ENCODE assay signal across 24 cellular contexts in the genomic region with DNA sequence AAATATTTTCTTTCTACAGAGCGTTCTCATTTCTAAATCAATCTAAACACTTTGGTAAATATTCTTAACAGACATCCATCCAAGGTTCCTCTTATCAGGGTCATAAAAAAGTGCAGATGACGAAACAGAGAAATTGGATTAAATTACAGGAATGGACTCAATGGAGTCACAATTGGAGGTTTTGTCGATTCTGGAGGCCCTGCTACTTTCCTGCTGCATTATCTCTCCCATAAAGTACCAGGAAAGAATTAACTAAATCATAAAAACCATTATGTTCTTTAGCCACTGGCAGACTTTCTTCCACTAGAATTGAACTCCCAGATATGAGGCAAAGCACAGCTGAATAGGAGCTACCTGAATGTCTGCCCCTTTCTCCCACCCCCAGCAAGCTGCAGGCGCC.
DNase-seq lines count a peak whose midpoint lies in the region; ATAC-seq, FAIRE-seq and TF ChIP-seq lines count a peak whose summit lies in the region.
"Had no signal": no experiment of that assay in that cellular context is flagged by ENCODE, and none has a peak within 500 bp of the region (broad histone marks: within the 10 kb centered on the region; RNA-seq: fewer than 3 reads in every experiment).

No MANE protein-coding gene starts in this region.

- CTCF ChIA-PET in SK-N-SH (lab: Yijun Ruan, JAX): interaction anchor here (0.7 to 1.4 kb wide), 4 partner anchors 235 to 1793 kb away, joined by 3 read pairs; no protein-coding TSS in a partner anchor

- no peak for FAIRE-seq in H54 (lab: Jason Lieb, UNC)
- FAIRE-seq: GM18507 had no signal

- peak in 1 of 2 experiments; percentile 60; a peak in 1 of 4 replicates for TF ChIP-seq EP300 in SK-N-SH (IDR thresholded peaks at IDR 0.05; ENCODE audit: borderline replicate concordance in 1 of 2, low read depth in 1 of 2, low read length in 1 of 2)

- TF ChIP-seq CTCF in SK-N-SH (IDR thresholded peaks at IDR 0.05) (no peak), neural progenitor cell (IDR thresholded peaks at IDR 0.05) (no peak)

- POLR2A ChIA-PET in SK-N-SH (lab: Yijun Ruan, JAX): no interaction called here

- no peak for ATAC-seq in activated T-cell treated with anti-CD3 and anti-CD28 coated beads, Interleukin-2, amount 50 U/mL, for 72 hours (replicated peaks in 1 of 2)
- ATAC-seq in stimulated activated naive B cell treated with anti-CD40 and anti-IgM and Interleukin-4, amounts not matched to agents 10 μg/mL and 1 μg/mL and 100 μg/mL, for 72 hours (replicated peaks): no peak
- ATAC-seq: activated CD4-positive, alpha-beta T cell treated with anti-CD3 and anti-CD28 coated beads for 36 hours; gastrocnemius medialis; HCT116; natural killer cell; Panc1; right lobe of liver had no signal

- H3K79me2 ChIP-seq in SK-N-SH (ENCODE audit: insufficient read depth) (no peaks in the 10 kb centered on the region), neural progenitor cell (ENCODE audit: low read depth) (no peaks in the 10 kb centered on the region)
- H3K79me2 ChIP-seq: parathyroid adenoma had no signal

- H3K27ac ChIP-seq in SK-N-SH (ENCODE audit: low read depth in 2 of 2, low read length in 1 of 2) (peak overlapping the region; percentile 30 to 98; a peak in 3 of 4 replicates), neural progenitor cell (no peak overlapping the region)
- H3K27ac ChIP-seq: C4-2B, gastrocnemius medialis, parathyroid adenoma, right lobe of liver, upper lobe of right lung had no signal

- H3K4me1 Mint-ChIP-seq in activated T-cell treated with anti-CD3 and anti-CD28 coated beads, Interleukin-2, amount 50 U/mL, for 72 hours (ENCODE audit: low read depth): no peaks in the 10 kb centered on the region
- H3K4me1 Mint-ChIP-seq in neural progenitor cell: peaks cover 42% of the 10 kb centered on the region
- H3K4me1 Mint-ChIP-seq in stimulated activated naive B cell treated with anti-CD40 and anti-IgM and Interleukin-4, amounts not matched to agents 10 μg/mL and 1 μg/mL and 100 μg/mL, for 72 hours: no peaks in the 10 kb centered on the region
- H3K4me1 Mint-ChIP-seq: IgD-negative memory B cell, natural killer cell had no signal

- no peak overlapping the region for H3K4me3 ChIP-seq in SK-N-SH (ENCODE audit: low read depth in 2 of 2, low read length in 1 of 2)
- H3K4me3 ChIP-seq in neural progenitor cell: no peak overlapping the region
- H3K4me3 ChIP-seq: gastrocnemius medialis, right lobe of liver, upper lobe of right lung had no signal

- H3K4me3 Mint-ChIP-seq in activated T-cell treated with anti-CD3 and anti-CD28 coated beads, Interleukin-2, amount 50 U/mL, for 72 hours: no peak overlapping the region
- H3K4me3 Mint-ChIP-seq in neural progenitor cell: peak overlapping the region; percentile 33
- H3K4me3 Mint-ChIP-seq in stimulated activated naive B cell treated with anti-CD40 and anti-IgM and Interleukin-4, amounts not matched to agents 10 μg/mL and 1 μg/mL and 100 μg/mL, for 72 hours: no peak overlapping the region
- H3K4me3 Mint-ChIP-seq: activated CD4-positive, alpha-beta T cell treated with anti-CD3 and anti-CD28 coated beads for 36 hours; IgD-negative memory B cell; natural killer cell had no signal

- no peaks in the 10 kb centered on the region for H3K27me3 ChIP-seq in SK-N-SH (ENCODE audit: insufficient read depth)
- H3K27me3 ChIP-seq in neural progenitor cell: no peaks in the 10 kb centered on the region
- H3K27me3 ChIP-seq: gastrocnemius medialis, right lobe of liver, upper lobe of right lung had no signal

- WGBS in SK-N-SH (ENCODE audit: low lambda C conversion rate): 66% methylated on average over 4 of the region's 4 CpGs

- peaks cover 5% of the 10 kb centered on the region for H3K27me3 Mint-ChIP-seq in activated T-cell treated with anti-CD3 and anti-CD28 coated beads, Interleukin-2, amount 50 U/mL, for 72 hours (ENCODE audit: low read depth)
- peaks cover 22% of the 10 kb centered on the region for H3K27me3 Mint-ChIP-seq in neural progenitor cell (ENCODE audit: insufficient read depth, low read depth)
- no peaks in the 10 kb centered on the region for H3K27me3 Mint-ChIP-seq in stimulated activated naive B cell treated with anti-CD40 and anti-IgM and Interleukin-4, amounts not matched to agents 10 μg/mL and 1 μg/mL and 100 μg/mL, for 72 hours
- H3K27me3 Mint-ChIP-seq: activated CD4-positive, alpha-beta T cell treated with anti-CD3 and anti-CD28 coated beads for 36 hours; IgD-negative memory B cell had no signal

- peaks cover 14 to 48% of the 10 kb centered on the region in 2 experiments; a peak in 2 of 4 replicates for H3K4me1 ChIP-seq in SK-N-SH (ENCODE audit: control insufficient read depth in 1 of 2, insufficient read depth in 2 of 2, low read depth in 1 of 2, low read length in 1 of 2)
- peaks cover 22% of the 10 kb centered on the region for H3K4me1 ChIP-seq in neural progenitor cell
- H3K4me1 ChIP-seq: Caco-2, gastrocnemius medialis, right lobe of liver, upper lobe of right lung had no signal

- H4K20me1 ChIP-seq in SK-N-SH (ENCODE audit: insufficient read depth) (no peaks in the 10 kb centered on the region), neural progenitor cell (ENCODE audit: low read depth) (no peaks in the 10 kb centered on the region)

- H2AFZ ChIP-seq in SK-N-SH (ENCODE audit: low read depth) (no peak overlapping the region), neural progenitor cell (replicated peaks) (no peak overlapping the region)

- H3K36me3 Mint-ChIP-seq in activated T-cell treated with anti-CD3 and anti-CD28 coated beads, Interleukin-2, amount 50 U/mL, for 72 hours (ENCODE audit: insufficient read depth in 2 of 2): no peaks in the 10 kb centered on the region
- H3K36me3 Mint-ChIP-seq in neural progenitor cell: no peaks in the 10 kb centered on the region
- H3K36me3 Mint-ChIP-seq in stimulated activated naive B cell treated with anti-CD40 and anti-IgM and Interleukin-4, amounts not matched to agents 10 μg/mL and 1 μg/mL and 100 μg/mL, for 72 hours: no peaks in the 10 kb centered on the region
- H3K36me3 Mint-ChIP-seq: IgD-negative memory B cell had no signal

- no peak for DNase-seq in activated T-cell treated with anti-CD3 and anti-CD28 coated beads, Interleukin-2, amount 50 U/mL, for 72 hours
- no peak for DNase-seq in activated T-cell treated with anti-CD3 and anti-CD28 coated beads, Interleukin-2, amount 50 U/mL, for 48 hours
- DNase-seq in NCI-H146 (lab: John Stamatoyannopoulos, UW) (peak; percentile 56), SK-N-SH (no peak), neural progenitor cell (ENCODE audit: low spot score) (no peak), H54 (ENCODE audit: insufficient read length, low spot score) (no peak)
- no peak for DNase-seq in stimulated activated naive B cell treated with anti-CD40 and anti-IgM and Interleukin-4, amounts not matched to agents 10 μg/mL and 1 μg/mL and 100 μg/mL, for 72 hours
- DNase-seq: activated CD4-positive, alpha-beta T cell treated with anti-CD3 and anti-CD28 coated beads for 36 hours; activated gamma-delta T cell treated with Interleukin-2 at 50 U/mL for 16 hours; activated T-cell treated with anti-CD3 and anti-CD28 coated beads, Interleukin-2, amount 50 U/mL, for 1 hour; Caco-2; gastrocnemius medialis; natural killer cell; right lobe of liver; stimulated activated CD4-positive, alpha-beta T cell treated with anti-CD3 and anti-CD28 coated beads, Interleukin-12 subunit alpha, Interleukin-12 subunit beta, amount 100 ng/mL, for 4 hours; stimulated activated CD4-positive, alpha-beta T cell treated with anti-CD3 and anti-CD28 coated beads, Interleukin-4, amount 100 ng/mL, for 1 hour; T-helper 2 cell had no signal

- no peaks in the 10 kb centered on the region for H3K9me3 ChIP-seq in SK-N-SH
- no peaks in the 10 kb centered on the region for H3K9me3 ChIP-seq in neural progenitor cell (ENCODE audit: low read depth)
- H3K9me3 ChIP-seq: Caco-2, gastrocnemius medialis, right lobe of liver, upper lobe of right lung had no signal

- H3K9me3 Mint-ChIP-seq in activated T-cell treated with anti-CD3 and anti-CD28 coated beads, Interleukin-2, amount 50 U/mL, for 72 hours: no peaks in the 10 kb centered on the region
- peaks cover 5% of the 10 kb centered on the region for H3K9me3 Mint-ChIP-seq in neural progenitor cell
- peaks cover 0 to 2% of the 10 kb centered on the region in 2 donors for H3K9me3 Mint-ChIP-seq in stimulated activated naive B cell treated with anti-CD40 and anti-IgM and Interleukin-4, amounts not matched to agents 10 μg/mL and 1 μg/mL and 100 μg/mL, for 72 hours

- TF ChIP-seq RAD21 in SK-N-SH (IDR thresholded peaks at IDR 0.05; ENCODE audit: low read length): peak; percentile 39

- peak overlapping the region; percentile 22 for H3K27ac Mint-ChIP-seq in activated T-cell treated with anti-CD3 and anti-CD28 coated beads, Interleukin-2, amount 50 U/mL, for 72 hours
- H3K27ac Mint-ChIP-seq in neural progenitor cell: peak overlapping the region; percentile 80
- H3K27ac Mint-ChIP-seq in stimulated activated naive B cell treated with anti-CD40 and anti-IgM and Interleukin-4, amounts not matched to agents 10 μg/mL and 1 μg/mL and 100 μg/mL, for 72 hours: no peak overlapping the region
- H3K27ac Mint-ChIP-seq: activated CD4-positive, alpha-beta T cell treated with anti-CD3 and anti-CD28 coated beads for 36 hours; IgD-negative memory B cell; natural killer cell had no signal

- H3K4me2 ChIP-seq in SK-N-SH (no peak overlapping the region), neural progenitor cell (peak overlapping the region; percentile 49)

- H3K9ac ChIP-seq in SK-N-SH (no peak overlapping the region), neural progenitor cell (no peak overlapping the region)
- H3K9ac ChIP-seq: parathyroid adenoma had no signal

- no peaks in the 10 kb centered on the region for H3K9me2 ChIP-seq in SK-N-SH

- no peak for TF ChIP-seq POLR2A in H54 (IDR thresholded peaks at IDR 0.05; ENCODE audit: low read depth, low read length)

- no peaks in the 10 kb centered on the region for H3K36me3 ChIP-seq in SK-N-SH (replicated peaks in 1 of 2; ENCODE audit: control insufficient read depth in 1 of 2, insufficient read depth in 2 of 2, low read length in 1 of 2)
- H3K36me3 ChIP-seq in neural progenitor cell: no peaks in the 10 kb centered on the region
- H3K36me3 ChIP-seq: gastrocnemius medialis, right lobe of liver, upper lobe of right lung had no signal

- H3F3A ChIP-seq in SK-N-SH (replicated peaks; ENCODE audit: insufficient read depth) (peaks cover 7% of the 10 kb centered on the region), neural progenitor cell (ENCODE audit: low read depth) (peaks cover 16% of the 10 kb centered on the region)

TF ChIP-seq in SK-N-SH, 30 proteins besides CTCF, POLR2A, EP300 and RAD21:
- TF ChIP-seq CHD2 (IDR thresholded peaks at IDR 0.05; ENCODE audit: low read length, partially characterized antibody) (peak; percentile 10), RCOR1 (IDR thresholded peaks at IDR 0.05; ENCODE audit: low read length) (peak; percentile 65; the same call in 1 of the 2 replicates), FOXM1 (IDR thresholded peaks at IDR 0.05; ENCODE audit: low read depth) (0 out of 2 replicates have a peak, but pooled peaks have one; percentile 0), FOXJ3 (CRISPR knock-in tag; IDR thresholded peaks at IDR 0.05) (0 out of 2 replicates have a peak, but pooled peaks have one; percentile 16), MXI1 (IDR thresholded peaks at IDR 0.05; ENCODE audit: low read depth, low read length) (no peak)
